In the genomic region with DNA sequence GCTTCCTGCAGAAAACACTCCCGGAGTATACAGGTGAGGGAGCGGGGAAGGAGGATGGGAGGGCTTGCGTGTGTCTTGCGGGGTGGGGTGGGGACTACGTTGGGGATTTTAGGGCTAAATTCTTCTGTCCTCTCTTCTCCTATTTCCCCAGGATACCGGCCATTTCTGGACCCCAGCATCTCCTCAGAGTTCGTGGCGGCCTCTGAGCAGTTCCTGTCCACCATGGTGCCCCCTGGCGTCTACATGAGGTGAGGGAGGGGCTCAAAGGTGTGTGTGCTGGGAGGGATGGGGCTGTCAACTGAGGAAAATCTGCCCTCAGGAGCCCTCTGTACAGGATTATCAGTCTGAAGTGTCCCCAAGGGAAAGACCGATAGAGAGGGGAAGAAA, we compare ENCODE assay signal across 14 cellular contexts. TPM values are rescaled to one million over a fixed set of nuclear protein-coding genes. Genes with fewer than 3 reads are reported as not detected.
DNase-seq lines count a peak whose midpoint lies in the region; ATAC-seq and TF ChIP-seq lines count a peak whose summit lies in the region.
"Had no signal": no experiment of that assay in that cellular context is flagged by ENCODE, and none has a peak within 500 bp of the region (broad histone marks: within the 10 kb centered on the region; RNA-seq: fewer than 3 reads in every experiment).

No MANE protein-coding gene starts in this region.

- intact Hi-C loops in activated naive CD4-positive, alpha-beta T cell treated with anti-CD3 and anti-CD28 coated beads for 36 hours (cut with micrococcal nuclease), result no loop called here
- intact Hi-C loops in spleen (cut with DNase I; ENCODE audit: low total_unique reads) (no loop called here), psoas muscle (cut with DNase I) (no loop called here)

- peak overlapping the region in 1 of 8 donors; percentile 17 for H3K4me3 ChIP-seq in spleen
- H3K4me3 ChIP-seq in psoas muscle, result no peak overlapping the region
- H3K4me3 ChIP-seq: SK-N-MC had no signal

- 16 to 30% (median 20%) methylated on average over 10 of the region's 10 CpGs for WGBS in spleen, 5 donors
- 12 to 18% (median 17%) methylated on average over 10 of the region's 10 CpGs for WGBS in psoas muscle, 3 donors

- no peak for ATAC-seq in psoas muscle
- ATAC-seq in GM21447 (IDR thresholded peaks at IDR 0.05; ENCODE audit: unreplicated experiment), result no peak

- H3K27me3 ChIP-seq in spleen (replicated peaks in 1 of 7), result peaks cover 0 to 59% (median 27%) of the 10 kb centered on the region in 7 donors
- peaks cover 0 to 38% (median 16%) of the 10 kb centered on the region in 3 donors for H3K27me3 ChIP-seq in psoas muscle (ENCODE audit: insufficient read depth in 3 of 3, low read length in 2 of 3)

- TF ChIP-seq POLR2A in spleen (IDR thresholded peaks at IDR 0.05), result no peak

- H3K36me3 ChIP-seq in spleen (no peaks in the 10 kb centered on the region), psoas muscle (ENCODE audit: insufficient read depth in 1 of 2, low read depth in 1 of 2) (no peaks in the 10 kb centered on the region)

- H3K4me3 Mint-ChIP-seq in activated naive CD4-positive, alpha-beta T cell treated with anti-CD3 and anti-CD28 coated beads for 36 hours, result peak overlapping the region; percentile 42
- no peak overlapping the region for H3K4me3 Mint-ChIP-seq in endothelial cell (ENCODE audit: unreplicated experiment)

- peaks cover 10% of the 10 kb centered on the region for H3K4me1 Mint-ChIP-seq in activated naive CD4-positive, alpha-beta T cell treated with anti-CD3 and anti-CD28 coated beads for 36 hours (ENCODE audit: low read depth)
- H3K4me1 Mint-ChIP-seq in endothelial cell (ENCODE audit: unreplicated experiment), result peaks cover 5% of the 10 kb centered on the region

- H3K27me3 Mint-ChIP-seq in activated naive CD4-positive, alpha-beta T cell treated with anti-CD3 and anti-CD28 coated beads for 36 hours (ENCODE audit: low read depth), result peaks cover 24% of the 10 kb centered on the region
- H3K27me3 Mint-ChIP-seq in endothelial cell (ENCODE audit: unreplicated experiment), result peaks cover 28% of the 10 kb centered on the region

- H3K27ac ChIP-seq in spleen (no peak overlapping the region), psoas muscle (no peak overlapping the region)
- H3K27ac ChIP-seq: SK-N-MC had no signal

- H3K4me1 ChIP-seq in spleen (peaks cover 0 to 17% (median 7%) of the 10 kb centered on the region in 6 donors), psoas muscle (peaks cover 3% of the 10 kb centered on the region)

- DNase-seq in activated naive CD4-positive, alpha-beta T cell treated with anti-CD3 and anti-CD28 coated beads for 36 hours, result peak; percentile 30
- DNase-seq in activated naive CD4-positive, alpha-beta T cell treated with Interleukin-2 at 50 U/mL for 16 hours, result no peak
- DNase-seq in NAMALWA (ENCODE audit: low spot score), result peak; percentile 17
- peak; percentile 44 for DNase-seq in endothelial cell (ENCODE audit: low spot score)
- DNase-seq in spleen, result peak; percentile 36
- DNase-seq in psoas muscle, result no peak
- no peak for DNase-seq in DMS153 (lab: John Stamatoyannopoulos, UW)
- DNase-seq: activated CD4-positive, alpha-beta T cell treated with anti-CD3 and anti-CD28 coated beads, Interleukin-2, amount 50 U/mL, for 1 hour; NCI-H1048; NCI-H524 had no signal

- H3K36me3 Mint-ChIP-seq in activated naive CD4-positive, alpha-beta T cell treated with anti-CD3 and anti-CD28 coated beads for 36 hours (ENCODE audit: low read depth), result no peaks in the 10 kb centered on the region
- peaks cover 6% of the 10 kb centered on the region for H3K36me3 Mint-ChIP-seq in endothelial cell (ENCODE audit: low read depth, unreplicated experiment)

- TF ChIP-seq CTCF in endothelial cell (IDR thresholded peaks at IDR 0.05; ENCODE audit: unreplicated experiment) (peak; percentile 25), spleen (IDR thresholded peaks at IDR 0.05 in 8 of 11, conservative IDR thresholded peaks at IDR 0.05 in 3 of 11) (no peak), psoas muscle (IDR thresholded peaks at IDR 0.05) (no peak)

- CTCF ChIA-PET in activated naive CD4-positive, alpha-beta T cell treated with anti-CD3 and anti-CD28 coated beads for 36 hours (lab: Charles Lee), result no interaction called here

- H3K9me3 ChIP-seq in spleen (no peaks in the 10 kb centered on the region), psoas muscle (no peaks in the 10 kb centered on the region)

- H3K9me3 Mint-ChIP-seq in activated naive CD4-positive, alpha-beta T cell treated with anti-CD3 and anti-CD28 coated beads for 36 hours, result no peaks in the 10 kb centered on the region
- no peaks in the 10 kb centered on the region for H3K9me3 Mint-ChIP-seq in endothelial cell (ENCODE audit: unreplicated experiment)

- H3K27ac Mint-ChIP-seq in activated naive CD4-positive, alpha-beta T cell treated with anti-CD3 and anti-CD28 coated beads for 36 hours, result no peak overlapping the region
- no peak overlapping the region for H3K27ac Mint-ChIP-seq in endothelial cell (ENCODE audit: unreplicated experiment)

RNA-seq across cellular contexts. Expression of a gene that starts 6.6 kb away (rescaled TPM):
- under 1 TPM; 0.17 TPM for total RNA-seq in activated naive CD4-positive, alpha-beta T cell treated with anti-CD3 and anti-CD28 coated beads for 36 hours
- total RNA-seq in endothelial cell (ENCODE audit: unreplicated experiment) (not detected), spleen (under 1 TPM in 2 of 7 donors, not detected in 5; 0.09 to 0.28 TPM), psoas muscle (under 1 TPM; 0.46 to 0.94 (median 0.59) TPM)
- polyA plus RNA-seq in spleen (under 1 TPM; 0.04 to 0.19 (median 0.06) TPM), psoas muscle (under 1 TPM; 0.03 to 0.18 (median 0.17) TPM)
- total RNA-seq: endothelial cell of umbilical vein had no signal
- polyA plus RNA-seq: endothelial cell of umbilical vein had no signal

RNA-seq across cellular contexts. Expression of a gene that starts 6.7 kb away (rescaled TPM):
- total RNA-seq in activated naive CD4-positive, alpha-beta T cell treated with anti-CD3 and anti-CD28 coated beads for 36 hours, result not detected
- total RNA-seq in endothelial cell (ENCODE audit: unreplicated experiment) (1.9 TPM), spleen (under 1 TPM in 2 of 7 donors, not detected in 5; 0.30 to 0.38 TPM), psoas muscle (under 1 TPM in 2 of 4 donors, not detected in 2; 0.44 to 0.56 TPM)
- polyA plus RNA-seq in spleen (under 1 TPM; 0.03 to 0.10 (median 0.04) TPM), psoas muscle (under 1 TPM in 2 of 3 donors, not detected in 1; 0.04 to 0.05 TPM)
- total RNA-seq: endothelial cell of umbilical vein had no signal

RNA-seq across cellular contexts. Expression of a gene that starts 22.2 kb away (rescaled TPM):
- total RNA-seq in activated naive CD4-positive, alpha-beta T cell treated with anti-CD3 and anti-CD28 coated beads for 36 hours, result not detected
- total RNA-seq in endothelial cell (ENCODE audit: unreplicated experiment) (not detected), spleen (not detected), psoas muscle (not detected)
- polyA plus RNA-seq in spleen (under 1 TPM in 1 of 3 donors, not detected in 2; 0.06 TPM), psoas muscle (under 1 TPM in 1 of 3 donors, not detected in 2; 0.11 TPM)
- total RNA-seq: aorta, endothelial cell of umbilical vein had no signal
- polyA plus RNA-seq: endothelial cell of umbilical vein had no signal

RNA-seq across cellular contexts. Expression of a gene that starts 22.4 kb away (rescaled TPM):
- total RNA-seq in activated naive CD4-positive, alpha-beta T cell treated with anti-CD3 and anti-CD28 coated beads for 36 hours, result not detected
- total RNA-seq in endothelial cell (ENCODE audit: unreplicated experiment) (1.2 TPM), spleen (not detected), psoas muscle (under 1 TPM in 2 of 4 donors, not detected in 2; 0.04 to 0.73 TPM)
- polyA plus RNA-seq in spleen (under 1 TPM in 1 of 3 donors, not detected in 2; 0.10 TPM), psoas muscle (under 1 TPM; 0.01 to 0.06 (median 0.01) TPM)
- total RNA-seq: endothelial cell of umbilical vein had no signal

RNA-seq across cellular contexts. Expression of a gene that starts 51.4 kb away (rescaled TPM):
- total RNA-seq in activated naive CD4-positive, alpha-beta T cell treated with anti-CD3 and anti-CD28 coated beads for 36 hours, result 1 to 10 TPM; 2.3 to 3.3 TPM
- total RNA-seq in endothelial cell (ENCODE audit: unreplicated experiment) (23.0 TPM), spleen (1 to 10 TPM; 5.1 to 8.8 (median 5.8) TPM), psoas muscle (1 to 10 TPM; 1.4 to 4.0 (median 2.1) TPM)
- polyA plus RNA-seq in spleen (1 to 10 TPM; 1.9 to 4.3 (median 2.4) TPM), psoas muscle (1 to 10 TPM in 2 of 3 donors, under 1 TPM in 1; 0.73 to 2.0 (median 1.7) TPM)

Comparison
In these comparisons a context has a peak if more than half of its experiments do, and no peak if none do; other contexts are left out.
1. DNase-seq: peak in activated naive CD4-positive, alpha-beta T cell treated with anti-CD3 and anti-CD28 coated beads for 36 hours (single experiment), NAMALWA (single experiment), endothelial cell (single experiment) and spleen (single experiment); none in activated naive CD4-positive, alpha-beta T cell treated with Interleukin-2 at 50 U/mL for 16 hours (single experiment), psoas muscle (0 of 2) and DMS153 (single experiment).